ENCODE assay signal across 8 cellular contexts in genomic region chr5:39074009-39074886, GRCh38. TPM values are rescaled to one million over a fixed set of nuclear protein-coding genes. Genes with fewer than 3 reads are reported as not detected.
DNase-seq lines count a peak whose midpoint lies in the region; ATAC-seq and TF ChIP-seq lines count a peak whose summit lies in the region.

Gene RICTOR (minus strand): TSS chr5:39074399. CDS start chr5:39074377, 22 bp downstream.

- peaks cover 14% of the 10 kb centered on the region for H3K36me3 ChIP-seq in KOPT-K1 (ENCODE audit: insufficient read depth, low read length)
- no peaks in the 10 kb centered on the region for H3K36me3 ChIP-seq in Peyer's patch
- H3K36me3 ChIP-seq in esophagus squamous epithelium: no peaks in the 10 kb centered on the region

- H3K27ac Mint-ChIP-seq in naive B cell: peak within 1 kb of the TSS; percentile 81 to 97 (median 95)
- H3K27ac Mint-ChIP-seq in stimulated activated memory B cell treated with anti-CD40 and anti-IgM and Interleukin-4, amounts not matched to agents 10 μg/mL and 1 μg/mL and 100 μg/mL, for 72 hours: peak within 1 kb of the TSS; percentile 80

- no peaks in the 10 kb centered on the region for H3K9me3 Mint-ChIP-seq in naive B cell
- no peaks in the 10 kb centered on the region for H3K9me3 Mint-ChIP-seq in stimulated activated memory B cell treated with anti-CD40 and anti-IgM and Interleukin-4, amounts not matched to agents 10 μg/mL and 1 μg/mL and 100 μg/mL, for 72 hours

- peak; percentile 47 for DNase-seq in DMS79 treated with DMSO at 0.1 percent for 48 hours (lab: John Stamatoyannopoulos, UW)
- peak; percentile 90 to 96 (median 92) for DNase-seq in Peyer's patch
- DNase-seq in activated T-helper 1 cell treated with Interleukin-2 at 50 U/mL for 16 hours (ENCODE audit: low read depth): peak; percentile 87
- peak; percentile 48 for DNase-seq in esophagus squamous epithelium (lab: John Stamatoyannopoulos, UW)
- DNase-seq in naive B cell: peak; percentile 90

- H3K27ac ChIP-seq in KOPT-K1 (ENCODE audit: low read depth, low read length, poor library complexity, severe bottlenecking): peak within 1 kb of the TSS; percentile 86
- peak within 1 kb of the TSS; percentile 97 to 99 (median 98) for H3K27ac ChIP-seq in Peyer's patch
- peak within 1 kb of the TSS; percentile 98 to 99 (median 98) for H3K27ac ChIP-seq in esophagus squamous epithelium

- no peaks in the 10 kb centered on the region for H3K27me3 Mint-ChIP-seq in naive B cell
- no peaks in the 10 kb centered on the region for H3K27me3 Mint-ChIP-seq in stimulated activated memory B cell treated with anti-CD40 and anti-IgM and Interleukin-4, amounts not matched to agents 10 μg/mL and 1 μg/mL and 100 μg/mL, for 72 hours

- H3K4me1 ChIP-seq in Peyer's patch (peaks cover 0 to 23% (median 10%) of the 10 kb centered on the region in 4 donors), esophagus squamous epithelium (peaks cover 0 to 50% (median 17%) of the 10 kb centered on the region in 3 donors)

- peaks cover 18 to 55% (median 30%) of the 10 kb centered on the region in 3 donors for H3K4me1 Mint-ChIP-seq in naive B cell
- H3K4me1 Mint-ChIP-seq in stimulated activated memory B cell treated with anti-CD40 and anti-IgM and Interleukin-4, amounts not matched to agents 10 μg/mL and 1 μg/mL and 100 μg/mL, for 72 hours: peaks cover 35% of the 10 kb centered on the region

- WGBS in esophagus squamous epithelium, 2 donors: 0% methylated on average over 5 to 18 of the region's 99 CpGs

- ATAC-seq in GM21825 (IDR thresholded peaks at IDR 0.05; ENCODE audit: unreplicated experiment) (peak; percentile 72), naive B cell (ENCODE audit: low read depth in 2 of 2) (peak; percentile 76 to 79)
- ATAC-seq in stimulated activated memory B cell treated with anti-CD40 and anti-IgM and Interleukin-4, amounts not matched to agents 10 μg/mL and 1 μg/mL and 100 μg/mL, for 72 hours: peak; percentile 94

- H3K36me3 Mint-ChIP-seq in naive B cell: no peaks in the 10 kb centered on the region
- peaks cover 7% of the 10 kb centered on the region for H3K36me3 Mint-ChIP-seq in stimulated activated memory B cell treated with anti-CD40 and anti-IgM and Interleukin-4, amounts not matched to agents 10 μg/mL and 1 μg/mL and 100 μg/mL, for 72 hours

- intact Hi-C loops in esophagus squamous epithelium (cut with DNase I): no loop called here

- TF ChIP-seq POLR2A in Peyer's patch (IDR thresholded peaks at IDR 0.05) (peak in 1 of 2 donors; percentile 42), esophagus squamous epithelium (IDR thresholded peaks at IDR 0.05) (peak in 2 of 4 donors; percentile 35 to 79)

- H3K4me3 Mint-ChIP-seq in naive B cell: peak within 1 kb of the TSS; percentile 84 to 99 (median 95)
- H3K4me3 Mint-ChIP-seq in stimulated activated memory B cell treated with anti-CD40 and anti-IgM and Interleukin-4, amounts not matched to agents 10 μg/mL and 1 μg/mL and 100 μg/mL, for 72 hours: peak within 1 kb of the TSS; percentile 89

- H3K4me3 ChIP-seq in Peyer's patch (peak within 1 kb of the TSS; percentile 83 to 97 (median 88)), esophagus squamous epithelium (peak within 1 kb of the TSS; percentile 90 to 99 (median 96))

- H3K9me3 ChIP-seq in KOPT-K1 (ENCODE audit: insufficient read depth, low read length, poor library complexity, severe bottlenecking) (no peaks in the 10 kb centered on the region), Peyer's patch (no peaks in the 10 kb centered on the region), esophagus squamous epithelium (no peaks in the 10 kb centered on the region)

- TF ChIP-seq CTCF in Peyer's patch (IDR thresholded peaks at IDR 0.05) (no peak), esophagus squamous epithelium (IDR thresholded peaks at IDR 0.05) (no peak)

- H3K27me3 ChIP-seq in Peyer's patch (no peaks in the 10 kb centered on the region), esophagus squamous epithelium (no peaks in the 10 kb centered on the region)

RNA-seq across cellular contexts. Expression of gene RICTOR, which starts in this region (rescaled TPM):
- total RNA-seq in Peyer's patch: 10 to 100 TPM; 27.0 to 48.7 (median 33.5) TPM
- 10 to 100 TPM; 11.1 to 32.6 (median 18.2) TPM for total RNA-seq in esophagus squamous epithelium
- 10 to 100 TPM in 5 of 6 donors, 1 to 10 TPM in 1; 3.9 to 25.9 (median 17.7) TPM for polyA plus RNA-seq in naive B cell (ENCODE audit: low read depth in 6 of 6)

Comparison
In these comparisons a context has a peak if more than half of its experiments do, and no peak if none do; other contexts are left out.
1. Peak in every context shown above with its lines: DNase-seq, ATAC-seq, H3K4me3 ChIP-seq and H3K27ac ChIP-seq.